ENCODE assay signal across 1 cellular context in the genomic region with DNA sequence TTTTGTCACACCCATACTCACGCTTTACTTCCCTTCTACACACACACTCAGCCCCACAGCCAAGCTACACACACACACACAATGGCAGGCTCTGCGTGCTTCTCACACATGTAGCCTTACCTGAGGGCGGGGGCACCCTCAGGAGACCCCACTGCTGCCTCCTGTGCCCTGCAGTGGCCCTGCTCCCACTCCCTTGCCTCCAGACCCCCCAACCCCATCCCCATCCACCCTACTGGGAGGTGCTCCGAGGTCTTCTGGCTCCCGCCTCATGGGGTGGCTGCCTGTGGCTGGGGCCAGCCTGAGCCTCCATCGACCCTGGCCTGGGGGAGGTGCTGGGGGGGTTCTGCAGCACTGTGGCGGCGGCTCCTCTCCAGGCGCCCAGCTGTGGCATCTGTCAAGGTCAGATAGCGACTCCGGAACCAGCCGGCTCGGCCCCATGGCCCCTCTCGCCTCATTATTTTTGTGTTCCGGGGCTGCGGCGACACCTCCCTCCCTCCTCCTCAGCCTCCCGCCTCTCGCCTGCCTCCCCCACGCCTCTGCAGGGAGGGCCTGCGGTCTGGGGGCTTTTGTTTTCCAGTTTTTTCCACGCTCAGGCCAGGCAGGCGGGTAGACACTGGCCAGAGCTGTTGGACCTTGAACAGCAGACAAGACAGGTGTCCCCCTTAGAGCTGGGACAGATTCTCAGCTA.
TF ChIP-seq lines count a peak whose summit lies in the region.

No MANE protein-coding gene starts in this region.

TF ChIP-seq in K562, 482 proteins besides CTCF, POLR2A, EP300 and RAD21 (continued from another document and continues in another):
- no peak for TF ChIP-seq PBX2 (CRISPR knock-in tag; IDR thresholded peaks at IDR 0.05; ENCODE audit: low read depth)
- TF ChIP-seq PBX2 (tag; conservative IDR thresholded peaks at IDR 0.05; ENCODE audit: low read depth) = no peak; the same call in 1 of the 2 replicates
- TF ChIP-seq ATF3 (IDR thresholded peaks at IDR 0.05) = no peak
- 0 out of 2 replicates have a peak, but pooled peaks have one; percentile 34 for TF ChIP-seq ATF3 (CRISPR knock-in tag; conservative IDR thresholded peaks at IDR 0.05)
- TF ChIP-seq NFRKB (IDR thresholded peaks at IDR 0.05; ENCODE audit: low read depth) = peak; percentile 25; the same call in 1 of the 2 replicates
- TF ChIP-seq PTBP1 (IDR thresholded peaks at IDR 0.05; ENCODE audit: low read depth, low read length) = 0 out of 2 replicates have a peak, but pooled peaks have one; percentile 32
- TF ChIP-seq HDGF (IDR thresholded peaks at IDR 0.05) = peak; percentile 95
- peak; percentile 98 for TF ChIP-seq ZNF589 (CRISPR knock-in tag; IDR thresholded peaks at IDR 0.05; ENCODE audit: low read depth)
- TF ChIP-seq, protein P1, sequence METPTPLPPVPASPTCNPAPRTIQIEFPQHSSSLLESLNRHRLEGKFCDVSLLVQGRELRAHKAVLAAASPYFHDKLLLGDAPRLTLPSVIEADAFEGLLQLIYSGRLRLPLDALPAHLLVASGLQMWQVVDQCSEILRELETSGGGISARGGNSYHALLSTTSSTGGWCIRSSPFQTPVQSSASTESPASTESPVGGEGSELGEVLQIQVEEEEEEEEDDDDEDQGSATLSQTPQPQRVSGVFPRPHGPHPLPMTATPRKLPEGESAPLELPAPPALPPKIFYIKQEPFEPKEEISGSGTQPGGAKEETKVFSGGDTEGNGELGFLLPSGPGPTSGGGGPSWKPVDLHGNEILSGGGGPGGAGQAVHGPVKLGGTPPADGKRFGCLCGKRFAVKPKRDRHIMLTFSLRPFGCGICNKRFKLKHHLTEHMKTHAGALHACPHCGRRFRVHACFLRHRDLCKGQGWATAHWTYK (CRISPR knock-in tag; IDR thresholded peaks at IDR 0.05) = no peak
- no peak for TF ChIP-seq NR4A1 (CRISPR knock-in tag; IDR thresholded peaks at IDR 0.05)
- TF ChIP-seq NR4A1 (tag; IDR thresholded peaks at IDR 0.05) = no peak; the same call in 1 of the 2 replicates
- TF ChIP-seq PCBP2 (IDR thresholded peaks at IDR 0.05; ENCODE audit: low read depth, low read length, poor library complexity, severe bottlenecking) = no peak
- TF ChIP-seq SMARCC2 (IDR thresholded peaks at IDR 0.05; ENCODE audit: low read depth) = peak; percentile 80
- TF ChIP-seq MAX (CRISPR knock-in tag; IDR thresholded peaks at IDR 0.05) = peak; percentile 92
- TF ChIP-seq RFX1 (IDR thresholded peaks at IDR 0.05) = no peak
- TF ChIP-seq ZNF785 (CRISPR knock-in tag; IDR thresholded peaks at IDR 0.05) = no peak
- TF ChIP-seq CREM (IDR thresholded peaks at IDR 0.05; ENCODE audit: low read depth) = peak; percentile 83
- TF ChIP-seq, protein P2, sequence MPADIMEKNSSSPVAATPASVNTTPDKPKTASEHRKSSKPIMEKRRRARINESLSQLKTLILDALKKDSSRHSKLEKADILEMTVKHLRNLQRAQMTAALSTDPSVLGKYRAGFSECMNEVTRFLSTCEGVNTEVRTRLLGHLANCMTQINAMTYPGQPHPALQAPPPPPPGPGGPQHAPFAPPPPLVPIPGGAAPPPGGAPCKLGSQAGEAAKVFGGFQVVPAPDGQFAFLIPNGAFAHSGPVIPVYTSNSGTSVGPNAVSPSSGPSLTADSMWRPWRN (IDR thresholded peaks at IDR 0.05; ENCODE audit: low read depth) = peak; percentile 83
- TF ChIP-seq SMARCA4 (IDR thresholded peaks at IDR 0.05) = peak; percentile 93
- TF ChIP-seq CEBPG (CRISPR knock-in tag; IDR thresholded peaks at IDR 0.05) = no peak
- TF ChIP-seq CEBPG (tag; conservative IDR thresholded peaks at IDR 0.05 in 1 of 2, IDR thresholded peaks at IDR 0.05 in 1 of 2) = no peak
- TF ChIP-seq, protein P3, sequence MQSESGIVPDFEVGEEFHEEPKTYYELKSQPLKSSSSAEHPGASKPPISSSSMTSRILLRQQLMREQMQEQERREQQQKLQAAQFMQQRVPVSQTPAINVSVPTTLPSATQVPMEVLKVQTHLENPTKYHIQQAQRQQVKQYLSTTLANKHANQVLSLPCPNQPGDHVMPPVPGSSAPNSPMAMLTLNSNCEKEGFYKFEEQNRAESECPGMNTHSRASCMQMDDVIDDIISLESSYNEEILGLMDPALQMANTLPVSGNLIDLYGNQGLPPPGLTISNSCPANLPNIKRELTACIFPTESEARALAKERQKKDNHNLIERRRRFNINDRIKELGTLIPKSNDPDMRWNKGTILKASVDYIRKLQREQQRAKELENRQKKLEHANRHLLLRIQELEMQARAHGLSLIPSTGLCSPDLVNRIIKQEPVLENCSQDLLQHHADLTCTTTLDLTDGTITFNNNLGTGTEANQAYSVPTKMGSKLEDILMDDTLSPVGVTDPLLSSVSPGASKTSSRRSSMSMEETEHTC (IDR thresholded peaks at IDR 0.05) = peak; percentile 68; the same call in 1 of the 2 replicates
- TF ChIP-seq, protein P4, sequence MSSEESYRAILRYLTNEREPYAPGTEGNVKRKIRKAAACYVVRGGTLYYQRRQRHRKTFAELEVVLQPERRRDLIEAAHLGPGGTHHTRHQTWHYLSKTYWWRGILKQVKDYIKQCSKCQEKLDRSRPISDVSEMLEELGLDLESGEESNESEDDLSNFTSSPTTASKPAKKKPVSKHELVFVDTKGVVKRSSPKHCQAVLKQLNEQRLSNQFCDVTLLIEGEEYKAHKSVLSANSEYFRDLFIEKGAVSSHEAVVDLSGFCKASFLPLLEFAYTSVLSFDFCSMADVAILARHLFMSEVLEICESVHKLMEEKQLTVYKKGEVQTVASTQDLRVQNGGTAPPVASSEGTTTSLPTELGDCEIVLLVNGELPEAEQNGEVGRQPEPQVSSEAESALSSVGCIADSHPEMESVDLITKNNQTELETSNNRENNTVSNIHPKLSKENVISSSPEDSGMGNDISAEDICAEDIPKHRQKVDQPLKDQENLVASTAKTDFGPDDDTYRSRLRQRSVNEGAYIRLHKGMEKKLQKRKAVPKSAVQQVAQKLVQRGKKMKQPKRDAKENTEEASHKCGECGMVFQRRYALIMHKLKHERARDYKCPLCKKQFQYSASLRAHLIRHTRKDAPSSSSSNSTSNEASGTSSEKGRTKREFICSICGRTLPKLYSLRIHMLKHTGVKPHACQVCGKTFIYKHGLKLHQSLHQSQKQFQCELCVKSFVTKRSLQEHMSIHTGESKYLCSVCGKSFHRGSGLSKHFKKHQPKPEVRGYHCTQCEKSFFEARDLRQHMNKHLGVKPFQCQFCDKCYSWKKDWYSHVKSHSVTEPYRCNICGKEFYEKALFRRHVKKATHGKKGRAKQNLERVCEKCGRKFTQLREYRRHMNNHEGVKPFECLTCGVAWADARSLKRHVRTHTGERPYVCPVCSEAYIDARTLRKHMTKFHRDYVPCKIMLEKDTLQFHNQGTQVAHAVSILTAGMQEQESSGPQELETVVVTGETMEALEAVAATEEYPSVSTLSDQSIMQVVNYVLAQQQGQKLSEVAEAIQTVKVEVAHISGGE (CRISPR knock-in tag; IDR thresholded peaks at IDR 0.05) = peak in 1 of 3 experiments; percentile 81; a peak in 2 of 6 replicates
- TF ChIP-seq POLR3G (IDR thresholded peaks at IDR 0.05; ENCODE audit: extremely low read depth, insufficient read length, insufficient replicate concordance) = no peak
- no peak for TF ChIP-seq ZNF143 (CRISPR knock-in tag; IDR thresholded peaks at IDR 0.05)
- TF ChIP-seq RBM25 (IDR thresholded peaks at IDR 0.05; ENCODE audit: low read depth, low read length, severe bottlenecking) = no peak
- TF ChIP-seq WHSC1 (IDR thresholded peaks at IDR 0.05; ENCODE audit: low read length) = no peak
- TF ChIP-seq TAF1 (IDR thresholded peaks at IDR 0.05; ENCODE audit: control insufficient read depth, extremely low read depth, insufficient read depth, low read length, severe bottlenecking) = peak; percentile 64
- no peak for TF ChIP-seq SFPQ (IDR thresholded peaks at IDR 0.05; ENCODE audit: low read depth, low read length)
- peak; percentile 71 for TF ChIP-seq CTBP1 (IDR thresholded peaks at IDR 0.05; ENCODE audit: borderline replicate concordance)
- TF ChIP-seq, protein P5, sequence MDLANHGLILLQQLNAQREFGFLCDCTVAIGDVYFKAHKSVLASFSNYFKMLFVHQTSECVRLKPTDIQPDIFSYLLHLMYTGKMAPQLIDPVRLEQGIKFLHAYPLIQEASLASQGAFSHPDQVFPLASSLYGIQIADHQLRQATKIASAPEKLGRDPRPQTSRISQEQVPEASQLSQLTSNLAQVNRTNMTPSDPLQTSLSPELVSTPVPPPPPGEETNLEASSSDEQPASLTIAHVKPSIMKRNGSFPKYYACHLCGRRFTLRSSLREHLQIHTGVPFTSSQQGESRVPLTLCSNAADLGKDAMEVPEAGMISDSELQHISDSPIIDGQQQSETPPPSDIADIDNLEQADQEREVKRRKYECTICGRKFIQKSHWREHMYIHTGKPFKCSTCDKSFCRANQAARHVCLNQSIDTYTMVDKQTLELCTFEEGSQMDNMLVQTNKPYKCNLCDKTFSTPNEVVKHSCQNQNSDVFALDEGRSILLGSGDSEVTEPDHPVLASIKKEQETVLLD (IDR thresholded peaks at IDR 0.05) = no peak; the same call in 1 of the 2 replicates
- TF ChIP-seq CBX1 (IDR thresholded peaks at IDR 0.05; ENCODE audit: low read depth) = no peak; the same call in none of the 2 replicates
- TF ChIP-seq TRIM28 (IDR thresholded peaks at IDR 0.05) = peak; percentile 15; the same call in 1 of the 2 replicates
- TF ChIP-seq LEF1 (IDR thresholded peaks at IDR 0.05) = peak; percentile 93
- no peak for TF ChIP-seq THAP7 (CRISPR knock-in tag; IDR thresholded peaks at IDR 0.05)
- no peak for TF ChIP-seq ZNF165 (CRISPR knock-in tag; IDR thresholded peaks at IDR 0.05; ENCODE audit: borderline replicate concordance)
- peak; percentile 100 for TF ChIP-seq PCBP1 (IDR thresholded peaks at IDR 0.05; ENCODE audit: low read depth, low read length, poor library complexity, severe bottlenecking)
- no peak for TF ChIP-seq PTTG1 (tag; IDR thresholded peaks at IDR 0.05; ENCODE audit: low read depth)
- TF ChIP-seq CBX5 (IDR thresholded peaks at IDR 0.05; ENCODE audit: borderline replicate concordance, low read depth) = 0 out of 2 replicates have a peak, but pooled peaks have one; percentile 5
- peak; percentile 62; the same call in 1 of the 2 replicates for TF ChIP-seq MEF2A (IDR thresholded peaks at IDR 0.05; ENCODE audit: control insufficient read depth, low read depth, low read length)
- TF ChIP-seq ZNF584 (CRISPR knock-in tag; IDR thresholded peaks at IDR 0.05; ENCODE audit: low read depth) = peak; percentile 91; the same call in 1 of the 2 replicates
- TF ChIP-seq ZBTB1 (CRISPR knock-in tag; IDR thresholded peaks at IDR 0.05; ENCODE audit: borderline replicate concordance, low read depth) = peak; percentile 66; the same call in 1 of the 2 replicates
